ENCODE assay signal across 1 cellular context in genomic region chr13:113748101-113748861, GRCh38.
TF ChIP-seq lines count a peak whose summit lies in the region.

No MANE protein-coding gene starts in this region.

TF ChIP-seq in GM12878, 131 proteins besides CTCF, POLR2A, EP300 and RAD21:
- TF ChIP-seq CBX3 (IDR thresholded peaks at IDR 0.05; ENCODE audit: borderline replicate concordance, low read depth), result no peak
- TF ChIP-seq LARP7 (IDR thresholded peaks at IDR 0.05), result no peak
- TF ChIP-seq BCLAF1 (IDR thresholded peaks at IDR 0.05), result no peak
- TF ChIP-seq NR2C1 (IDR thresholded peaks at IDR 0.05), result no peak
- TF ChIP-seq ELK1 (IDR thresholded peaks at IDR 0.05; ENCODE audit: low read depth, low read length), result no peak
- TF ChIP-seq, protein P1, sequence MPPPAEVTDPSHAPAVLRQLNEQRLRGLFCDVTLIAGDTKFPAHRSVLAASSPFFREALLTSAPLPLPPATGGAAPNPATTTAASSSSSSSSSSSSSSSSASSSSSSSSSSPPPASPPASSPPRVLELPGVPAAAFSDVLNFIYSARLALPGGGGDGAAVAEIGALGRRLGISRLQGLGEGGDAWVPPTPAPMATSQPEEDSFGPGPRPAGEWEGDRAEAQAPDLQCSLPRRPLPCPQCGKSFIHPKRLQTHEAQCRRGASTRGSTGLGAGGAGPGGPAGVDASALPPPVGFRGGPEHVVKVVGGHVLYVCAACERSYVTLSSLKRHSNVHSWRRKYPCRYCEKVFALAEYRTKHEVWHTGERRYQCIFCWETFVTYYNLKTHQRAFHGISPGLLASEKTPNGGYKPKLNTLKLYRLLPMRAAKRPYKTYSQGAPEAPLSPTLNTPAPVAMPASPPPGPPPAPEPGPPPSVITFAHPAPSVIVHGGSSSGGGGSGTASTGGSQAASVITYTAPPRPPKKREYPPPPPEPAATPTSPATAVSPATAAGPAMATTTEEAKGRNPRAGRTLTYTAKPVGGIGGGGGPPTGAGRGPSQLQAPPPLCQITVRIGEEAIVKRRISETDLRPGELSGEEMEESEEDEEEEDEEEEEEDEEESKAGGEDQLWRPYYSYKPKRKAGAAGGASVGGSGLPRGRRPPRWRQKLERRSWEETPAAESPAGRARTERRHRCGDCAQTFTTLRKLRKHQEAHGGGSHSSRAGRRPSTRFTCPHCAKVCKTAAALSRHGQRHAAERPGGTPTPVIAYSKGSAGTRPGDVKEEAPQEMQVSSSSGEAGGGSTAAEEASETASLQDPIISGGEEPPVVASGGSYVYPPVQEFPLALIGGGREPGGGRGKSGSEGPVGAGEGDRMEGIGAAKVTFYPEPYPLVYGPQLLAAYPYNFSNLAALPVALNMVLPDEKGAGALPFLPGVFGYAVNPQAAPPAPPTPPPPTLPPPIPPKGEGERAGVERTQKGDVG (CRISPR knock-in tag; IDR thresholded peaks at IDR 0.05), result no peak
- no peak for TF ChIP-seq SREBF1 (IDR thresholded peaks at IDR 0.05; ENCODE audit: low read length)
- TF ChIP-seq MYB (IDR thresholded peaks at IDR 0.05; ENCODE audit: borderline replicate concordance, low read depth, low read length), result no peak
- TF ChIP-seq SP1 (IDR thresholded peaks at IDR 0.05; ENCODE audit: low read depth, low read length), result no peak
- no peak for TF ChIP-seq CBX5 (IDR thresholded peaks at IDR 0.05; ENCODE audit: low read depth)
- TF ChIP-seq STAT1 (conservative IDR thresholded peaks at IDR 0.05), result no peak
- TF ChIP-seq JUND (IDR thresholded peaks at IDR 0.05; ENCODE audit: low read depth, low read length), result no peak
- TF ChIP-seq CHD4 (IDR thresholded peaks at IDR 0.05), result no peak
- TF ChIP-seq EGR1 (IDR thresholded peaks at IDR 0.05; ENCODE audit: borderline replicate concordance in 1 of 2, low read depth in 2 of 2, low read length in 2 of 2), result no peak
- TF ChIP-seq ASH2L (IDR thresholded peaks at IDR 0.05; ENCODE audit: borderline replicate concordance, low read depth), result no peak
- TF ChIP-seq ZBED1 (IDR thresholded peaks at IDR 0.05; ENCODE audit: borderline replicate concordance), result no peak
- no peak for TF ChIP-seq E4F1 (IDR thresholded peaks at IDR 0.05; ENCODE audit: borderline replicate concordance, partially characterized antibody)
- TF ChIP-seq BACH1 (IDR thresholded peaks at IDR 0.05; ENCODE audit: borderline replicate concordance), result no peak
- no peak for TF ChIP-seq IKZF1 (conservative IDR thresholded peaks at IDR 0.05)
- TF ChIP-seq, protein P2, sequence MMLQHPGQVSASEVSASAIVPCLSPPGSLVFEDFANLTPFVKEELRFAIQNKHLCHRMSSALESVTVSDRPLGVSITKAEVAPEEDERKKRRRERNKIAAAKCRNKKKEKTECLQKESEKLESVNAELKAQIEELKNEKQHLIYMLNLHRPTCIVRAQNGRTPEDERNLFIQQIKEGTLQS (IDR thresholded peaks at IDR 0.05; ENCODE audit: borderline replicate concordance, extremely low read depth, low read depth, low read length), result no peak
